In genomic region chr16:57938936-57939871, GRCh38 we compare ENCODE assay signal across 9 cellular contexts. TPM values are rescaled to one million over a fixed set of nuclear protein-coding genes. Genes with fewer than 3 reads are reported as not detected.
DNase-seq lines count a peak whose midpoint lies in the region; ATAC-seq and TF ChIP-seq lines count a peak whose summit lies in the region.
"Had no signal": no experiment of that assay in that cellular context is flagged by ENCODE, and none has a peak within 500 bp of the region (broad histone marks: within the 10 kb centered on the region; RNA-seq: fewer than 3 reads in every experiment).

No MANE protein-coding gene starts in this region.

- TF ChIP-seq CTCF in OCI-LY3 (IDR thresholded peaks at IDR 0.05; ENCODE audit: low read depth, low read length) (peak; percentile 36; the same call in 1 of the 2 replicates), fibroblast of lung (conservative IDR thresholded peaks at IDR 0.05 in 1 of 2, IDR thresholded peaks at IDR 0.05 in 1 of 2; ENCODE audit: low read depth in 1 of 2, low read length in 2 of 2) (peak; percentile 6 to 8), ovary (IDR thresholded peaks at IDR 0.05) (no peak)

- H4K20me1 ChIP-seq in OCI-LY3 (ENCODE audit: insufficient read depth, low read length) (no peaks in the 10 kb centered on the region), fibroblast of lung (ENCODE audit: control insufficient read depth, extremely low read depth, insufficient read depth, low read length) (no peaks in the 10 kb centered on the region)

- H3K79me2 ChIP-seq in OCI-LY3 (ENCODE audit: low read length) (no peaks in the 10 kb centered on the region), fibroblast of lung (ENCODE audit: control insufficient read depth, insufficient read depth, low read length) (no peaks in the 10 kb centered on the region)

- H3K36me3 ChIP-seq in OCI-LY3 (replicated peaks; ENCODE audit: low read depth, low read length): no peaks in the 10 kb centered on the region
- no peaks in the 10 kb centered on the region for H3K36me3 ChIP-seq in fibroblast of lung (ENCODE audit: control insufficient read depth, insufficient read depth, low read length)
- H3K36me3 ChIP-seq in ovary: no peaks in the 10 kb centered on the region

- H3K4me3 ChIP-seq in OCI-LY3 (ENCODE audit: low read length) (no peak overlapping the region), fibroblast of lung (replicated peaks in 1 of 4; ENCODE audit: control extremely low read depth in 1 of 4, insufficient read depth in 1 of 4, low read depth in 3 of 4, low read length in 4 of 4) (no peak overlapping the region), ovary (no peak overlapping the region)

- peaks cover 12% of the 10 kb centered on the region for H3K27me3 ChIP-seq in OCI-LY3 (ENCODE audit: low read depth, low read length)
- no peaks in the 10 kb centered on the region for H3K27me3 ChIP-seq in fibroblast of lung (ENCODE audit: control insufficient read depth, insufficient read depth, low read length)
- no peaks in the 10 kb centered on the region for H3K27me3 ChIP-seq in ovary

- TF ChIP-seq EP300 in ovary (IDR thresholded peaks at IDR 0.05): no peak

- H3K4me1 ChIP-seq in OCI-LY3 (ENCODE audit: low read length): no peaks in the 10 kb centered on the region
- no peaks in the 10 kb centered on the region for H3K4me1 ChIP-seq in fibroblast of lung (ENCODE audit: control insufficient read depth, extremely low read depth, insufficient read depth, low read length)
- H3K4me1 ChIP-seq in ovary (ENCODE audit: insufficient read depth): no peaks in the 10 kb centered on the region

- intact Hi-C loops in ovary (cut with DNase I): no loop called here

- no peak overlapping the region for H3K4me2 ChIP-seq in OCI-LY3 (ENCODE audit: low read length)
- H3K4me2 ChIP-seq in fibroblast of lung (ENCODE audit: extremely low read depth, insufficient read depth, low read length): peak overlapping the region; percentile 25

- H3K9me3 ChIP-seq in OCI-LY3 (ENCODE audit: insufficient read depth, low read length): no peaks in the 10 kb centered on the region
- H3K9me3 ChIP-seq in fibroblast of lung (ENCODE audit: control insufficient read depth, insufficient read depth, low read depth, low read length): no peaks in the 10 kb centered on the region
- no peaks in the 10 kb centered on the region for H3K9me3 ChIP-seq in ovary

- no peak overlapping the region for H3K27ac ChIP-seq in OCI-LY3 (ENCODE audit: low read length)
- H3K27ac ChIP-seq in fibroblast of lung (ENCODE audit: insufficient read depth, low read length): no peak overlapping the region
- no peak overlapping the region for H3K27ac ChIP-seq in ovary

- ATAC-seq in HG02973 (IDR thresholded peaks at IDR 0.05; ENCODE audit: unreplicated experiment) (no peak), GM21737 (IDR thresholded peaks at IDR 0.05; ENCODE audit: unreplicated experiment) (no peak)

- 57 to 62% (median 59%) methylated on average over 13 of the region's 13 CpGs for WGBS in ovary, 3 donors

- no peak for TF ChIP-seq POLR2A in ovary (IDR thresholded peaks at IDR 0.05)

- H2AFZ ChIP-seq in OCI-LY3 (ENCODE audit: low read depth, low read length) (no peak overlapping the region), fibroblast of lung (ENCODE audit: low read length) (no peak overlapping the region)

- DNase-seq in Daoy (ENCODE audit: low read depth) (peak; percentile 88), fibroblast of lung (ENCODE audit: low read depth in 2 of 2) (peak; percentile 65 to 82), ovary (peak in 3 of 5 donors; percentile 23 to 50 (median 26)), DMS114 treated with DMSO at 0.1 percent for 48 hours (lab: John Stamatoyannopoulos, UW; ENCODE audit: unreplicated experiment) (no peak)
- DNase-seq in activated CD4-positive, CD25-positive, alpha-beta regulatory T cell treated with anti-CD3 and anti-CD28 coated beads, Interleukin-2, amount 50 U/mL, for 72 hours: no peak
- DNase-seq: activated CD8-positive, alpha-beta memory T cell treated with anti-CD3 and anti-CD28 coated beads, Interleukin-2, amount 50 U/mL, for 48 hours had no signal

- no peak overlapping the region for H3K9ac ChIP-seq in OCI-LY3 (ENCODE audit: low read length)
- H3K9ac ChIP-seq in fibroblast of lung (ENCODE audit: insufficient read depth, low read length): no peak overlapping the region

RNA-seq across cellular contexts. Expression of gene CNGB1, which starts 31.7 kb away (rescaled TPM):
- total RNA-seq in Daoy (2014; rRNA removed; shearing (Covaris generic)): under 0.01 TPM in 1 of 2 replicates, not detected in the other
- total RNA-seq in fibroblast of lung (not detected in 2 replicates), ovary (under 1 TPM in 1 of 7 donors, not detected in 6; 0.11 TPM)
- polyA plus RNA-seq in fibroblast of lung (not detected in 2 replicates), ovary (not detected)
- polyA plus RNA-seq in fibroblast of lung (2012): not detected in 2 replicates
- polyA minus RNA-seq in fibroblast of lung (ENCODE audit: low replicate concordance): not detected in 2 replicates

Comparison
In these comparisons a context has a peak if more than half of its experiments do, and no peak if none do; other contexts are left out.
1. DNase-seq: peak in Daoy (single experiment), fibroblast of lung (2 of 2) and ovary (3 of 5); none in DMS114 treated with DMSO at 0.1 percent for 48 hours (single experiment) and activated CD4-positive, CD25-positive, alpha-beta regulatory T cell treated with anti-CD3 and anti-CD28 coated beads, Interleukin-2, amount 50 U/mL, for 72 hours (single experiment).
2. CTCF ChIP-seq: peak in OCI-LY3 (single experiment) and fibroblast of lung (2 of 2); none in ovary (0 of 3).